Comparison of ENCODE assay signal across 8 cellular contexts in the genomic region with DNA sequence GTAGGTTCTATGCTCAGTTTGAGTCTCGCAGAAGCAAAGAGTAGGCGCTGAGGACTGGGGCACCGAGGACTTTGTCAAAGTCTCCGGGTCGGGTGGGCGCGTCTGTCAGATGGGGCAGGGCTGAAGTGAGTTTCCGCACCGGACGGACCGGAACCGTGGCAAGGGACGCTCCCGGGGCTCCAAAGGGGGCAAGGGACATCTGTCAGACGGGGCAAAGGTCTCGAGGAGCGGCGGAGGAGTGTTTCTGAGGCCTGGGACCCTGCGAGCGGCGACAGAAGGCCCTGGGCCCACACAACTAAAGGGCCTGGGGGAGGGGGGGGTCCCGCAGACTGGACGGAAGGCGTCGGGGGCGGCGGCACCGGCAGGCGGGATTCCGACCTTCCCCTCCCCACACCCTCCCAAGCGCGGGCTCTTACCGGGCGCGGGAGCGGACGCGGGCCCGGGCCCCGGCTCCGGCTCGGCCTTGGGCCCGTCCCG. TPM values are rescaled to one million over a fixed set of nuclear protein-coding genes. Genes with fewer than 3 reads are reported as not detected.
DNase-seq lines count a peak whose midpoint lies in the region; ATAC-seq, FAIRE-seq and TF ChIP-seq lines count a peak whose summit lies in the region.

No MANE protein-coding gene starts in this region.

- H3K36me3 Mint-ChIP-seq in T-cell: peaks cover 4% of the 10 kb centered on the region

- H3K27me3 ChIP-seq in pancreas: no peaks in the 10 kb centered on the region

- H3K27ac Mint-ChIP-seq in T-cell: peak overlapping the region; percentile 89 to 92

- no peaks in the 10 kb centered on the region for H3K9me3 ChIP-seq in pancreas

- ATAC-seq in T-cell (replicated peaks in 1 of 4) (no peak), pancreas (no peak), HG03460 (IDR thresholded peaks at IDR 0.05; ENCODE audit: unreplicated experiment) (no peak)

- TF ChIP-seq POLR2A in erythroblast (IDR thresholded peaks at IDR 0.05; ENCODE audit: low read length): no peak

- CTCF ChIA-PET in T-cell (lab: Charles Lee): interaction anchor here in 1 of 2 donors (0.6 to 3.6 kb wide), 4 partner anchors 13 to 123 kb away, joined by 3 to 15 read pairs (median 8); partner anchors contain the start of gene AKAP8L

- H3K27me3 Mint-ChIP-seq in T-cell: no peaks in the 10 kb centered on the region

- peak; percentile 34 for DNase-seq in stimulated activated CD4-positive, alpha-beta T cell treated with anti-CD3 and anti-CD28 coated beads, Interleukin-12 subunit alpha, Interleukin-12 subunit beta, amount 100 ng/mL, for 4 hours
- no peak for DNase-seq in stimulated activated CD4-positive, alpha-beta T cell treated with anti-CD3 and anti-CD28 coated beads, Interleukin-2, amount 100 ng/mL, for 48 hours
- DNase-seq in T-cell (no peak), erythroblast (lab: John Stamatoyannopoulos, UW) (peak; percentile 46 to 66), pancreas (peak in 1 of 6 donors; percentile 48), SIG-M5 treated with dmso at 0.1 percent for 504 hours (lab: John Stamatoyannopoulos, UW; ENCODE audit: unreplicated experiment) (no peak), NCI-H2196 (lab: John Stamatoyannopoulos, UW; ENCODE audit: unreplicated experiment) (no peak)

- intact Hi-C loops in pancreas (cut with DNase I): no loop called here

- no peak overlapping the region for H3K27ac ChIP-seq in pancreas

- peak overlapping the region; percentile 93 to 96 (median 95) for H3K4me3 Mint-ChIP-seq in T-cell

- H3K36me3 ChIP-seq in pancreas: peaks cover 0 to 10% (median 0%) of the 10 kb centered on the region in 3 donors

- peaks cover 0 to 18% (median 4%) of the 10 kb centered on the region in 3 donors for H3K4me1 ChIP-seq in pancreas

- no peak for FAIRE-seq in pancreas (lab: Jason Lieb, UNC)

- 0 to 1% methylated on average over 17 to 44 of the region's 44 CpGs for whole genome bisulfite sequencing in pancreas, 2 donors

- H3K4me1 Mint-ChIP-seq in T-cell: peaks cover 27 to 34% (median 29%) of the 10 kb centered on the region in 3 donors

- H3K4me3 ChIP-seq in pancreas: peak overlapping the region; percentile 64 to 85 (median 76)

- POLR2A ChIA-PET in T-cell (lab: Charles Lee): interaction anchor here in 1 of 2 donors (0.9 kb wide), 1 partner anchor 13 kb away, joined by 4 read pairs; the partner anchor contains the start of gene AKAP8L

- no peaks in the 10 kb centered on the region for H3K9me3 Mint-ChIP-seq in T-cell

- TF ChIP-seq CTCF in pancreas (IDR thresholded peaks at IDR 0.05): no peak

RNA-seq across cellular contexts. Expression of gene AKAP8L, which starts 13.3 kb away (rescaled TPM):
- 100 to 1,000 TPM; 134 to 198 (median 184) TPM for total RNA-seq in T-cell
- total RNA-seq in pancreas: 10 to 100 TPM; 32.7 to 74.8 (median 47.7) TPM
- polyA plus RNA-seq in pancreas: 100 to 1,000 TPM; 167 to 239 TPM

RNA-seq across cellular contexts. Expression of gene WIZ, which starts 17.7 kb away (rescaled TPM):
- total RNA-seq in T-cell (10 to 100 TPM; 19.7 to 39.1 (median 34.6) TPM), pancreas (10 to 100 TPM; 11.0 to 20.7 (median 15.7) TPM)
- 10 to 100 TPM; 15.5 to 23.2 TPM for polyA plus RNA-seq in pancreas

RNA-seq across cellular contexts. Expression of gene RASAL3, which starts 32.3 kb away (rescaled TPM):
- total RNA-seq in T-cell: 100 to 1,000 TPM; 166 to 296 (median 284) TPM
- 1 to 10 TPM in 3 of 6 donors, under 1 TPM in 3; 0.83 to 4.1 (median 1.3) TPM for total RNA-seq in pancreas
- 1 to 10 TPM; 1.8 to 7.5 TPM for polyA plus RNA-seq in pancreas

RNA-seq across cellular contexts. Expression of gene PGLYRP2, which starts 47.2 kb away (rescaled TPM):
- total RNA-seq in T-cell (1 to 10 TPM in 1 of 5 donors, under 1 TPM in 4; 0.13 to 1.3 (median 0.72) TPM), pancreas (under 1 TPM in 1 of 6 donors, not detected in 5; 0.16 TPM)
- not detected for polyA plus RNA-seq in pancreas

RNA-seq across cellular contexts. Expression of gene AKAP8, which starts 52.5 kb away (rescaled TPM):
- total RNA-seq in T-cell: 10 to 100 TPM; 75.8 to 90.3 (median 86.7) TPM
- 10 to 100 TPM; 14.7 to 23.1 (median 16.5) TPM for total RNA-seq in pancreas
- 10 to 100 TPM; 23.5 to 25.9 TPM for polyA plus RNA-seq in pancreas

Comparison
In these comparisons a context has a peak if more than half of its experiments do, and no peak if none do; other contexts are left out.
1. DNase-seq: peak in stimulated activated CD4-positive, alpha-beta T cell treated with anti-CD3 and anti-CD28 coated beads, Interleukin-12 subunit alpha, Interleukin-12 subunit beta, amount 100 ng/mL, for 4 hours (single experiment) and erythroblast (2 of 2); none in stimulated activated CD4-positive, alpha-beta T cell treated with anti-CD3 and anti-CD28 coated beads, Interleukin-2, amount 100 ng/mL, for 48 hours (0 of 2), T-cell (0 of 34), SIG-M5 treated with dmso at 0.1 percent for 504 hours (single experiment) and NCI-H2196 (single experiment).
2. RNA of gene RASAL3, which starts 32.3 kb away (total RNA-seq): 166 to 296 TPM in T-cell; 0.83 to 4.1 TPM in pancreas; every median in the first group is over 10 times any median in the second.